1 cellular context compared by ENCODE assay signal in genomic region chr1:241825581-241825980, GRCh38.
TF ChIP-seq lines count a peak whose summit lies in the region.

No MANE protein-coding gene starts in this region.

TF ChIP-seq in HepG2, 621 proteins besides CTCF, POLR2A, EP300 and RAD21:
- TF ChIP-seq YEATS4 (CRISPR knock-in tag; IDR thresholded peaks at IDR 0.05; ENCODE audit: borderline replicate concordance) (no peak), WIZ (CRISPR knock-in tag; IDR thresholded peaks at IDR 0.05) (no peak), ZNF563 (CRISPR knock-in tag; IDR thresholded peaks at IDR 0.05) (no peak), ZNF350 (CRISPR knock-in tag; IDR thresholded peaks at IDR 0.05; ENCODE audit: borderline replicate concordance, low read depth) (no peak), ELF4 (CRISPR knock-in tag; IDR thresholded peaks at IDR 0.05; ENCODE audit: borderline replicate concordance) (no peak), FOXJ3 (CRISPR knock-in tag; IDR thresholded peaks at IDR 0.05; ENCODE audit: borderline replicate concordance) (no peak)
